20 cellular contexts compared by ENCODE assay signal in genomic region chr2:314561-315336, GRCh38. TPM values are rescaled to one million over a fixed set of nuclear protein-coding genes. Genes with fewer than 3 reads are reported as not detected.
"Had no signal": no experiment of that assay in that cellular context is flagged by ENCODE, and none has a peak within 500 bp of the region (broad histone marks: within the 10 kb centered on the region; RNA-seq: fewer than 3 reads in every experiment).

No MANE protein-coding gene starts in this region.

- H3K27ac ChIP-seq: coronary artery, heart left ventricle, psoas muscle, sigmoid colon, skin epidermis, thoracic aorta, transverse colon had no signal

- H3K36me3 ChIP-seq: heart left ventricle, sigmoid colon, thoracic aorta, transverse colon had no signal

- FAIRE-seq: frontal cortex had no signal

- DNase-seq: effector CD4-positive, alpha-beta T cell; heart left ventricle; hippocampal formation; kidney glomerular epithelial cell; mammary epithelial cell; natural killer cell; psoas muscle; retina; sigmoid colon; stimulated activated CD4-positive, alpha-beta T cell treated with anti-CD3 and anti-CD28 coated beads, Interleukin-2, amount 100 ng/mL, for 24 hours; stimulated activated CD4-positive, alpha-beta T cell treated with anti-CD3 and anti-CD28 coated beads, Interleukin-4, amount 100 ng/mL, for 4 hours; stimulated activated naive B cell treated with anti-CD40 and anti-IgM and Interleukin-4, amounts not matched to agents 10 μg/mL and 1 μg/mL and 100 μg/mL, for 72 hours; stimulated activated naive CD8-positive, alpha-beta T cell treated with anti-CD3 and anti-CD28 coated beads, Interleukin-15, amount 100 ng/mL, for 72 hours; transverse colon had no signal

- H3K4me1 ChIP-seq: heart left ventricle, psoas muscle, sigmoid colon, transverse colon had no signal

- H3K4me3 ChIP-seq: coronary artery, heart left ventricle, psoas muscle, sigmoid colon, skin epidermis, thoracic aorta, transverse colon had no signal

- H3K27me3 ChIP-seq: transverse colon had no signal

- ATAC-seq: heart left ventricle; natural killer cell; psoas muscle; stimulated activated naive B cell treated with anti-CD40 and anti-IgM and Interleukin-4, amounts not matched to agents 10 μg/mL and 1 μg/mL and 100 μg/mL, for 72 hours; stimulated activated naive CD8-positive, alpha-beta T cell treated with anti-CD3 and anti-CD28 coated beads, Interleukin-15, amount 100 ng/mL, for 72 hours had no signal

- H3K9me3 ChIP-seq: heart left ventricle, psoas muscle, sigmoid colon, thoracic aorta, transverse colon had no signal

RNA-seq across cellular contexts. Expression of gene ALKAL2, which starts 26.9 kb away (rescaled TPM):
- total RNA-seq: dermis microvascular lymphatic vessel endothelial cell, mammary epithelial cell, myocyte had no signal
- polyA plus RNA-seq: mammary epithelial cell had no signal
